8 cellular contexts compared by ENCODE assay signal in genomic region chr19:49590071-49590970, GRCh38. TPM values are rescaled to one million over a fixed set of nuclear protein-coding genes. Genes with fewer than 3 reads are reported as not detected.
DNase-seq lines count a peak whose midpoint lies in the region; ATAC-seq and TF ChIP-seq lines count a peak whose summit lies in the region.

No MANE protein-coding gene starts in this region.

- TF ChIP-seq EP300 in ovary (IDR thresholded peaks at IDR 0.05): no peak

- H3K4me3 ChIP-seq in ovary (peak overlapping the region; percentile 74), thyroid gland (replicated peaks in 1 of 3) (peak overlapping the region; percentile 41 to 75 (median 75))

- CTCF ChIA-PET in HEK293T (lab: Yijun Ruan, JAX): interaction anchor here (0.7 kb wide), 1 partner anchor 114 kb away, joined by 3 read pairs; no protein-coding TSS in a partner anchor

- POLR2A ChIA-PET in HEK293T (lab: Yijun Ruan, JAX): interaction anchor here (0.5 to 4.6 kb wide), 10 partner anchors 10 to 279 kb away, joined by 3 to 61 read pairs (median 3); partner anchors contain the start of genes NOSIP, PRRG2, RRAS and SCAF1
- POLR2A ChIA-PET in activated naive CD8-positive, alpha-beta T cell treated with anti-CD3 and anti-CD28 coated beads, Interleukin-2, amount 10 ng/mL, durations not matched to agents 7 days and 5 days (lab: Charles Lee): interaction anchor here (0.5 to 5.3 kb wide), 18 partner anchors 11 to 279 kb away, joined by 3 to 68 read pairs (median 4); partner anchors contain the start of genes BCL2L12, IRF3, NOSIP and PIH1D1

- H3K27me3 Mint-ChIP-seq in activated naive CD8-positive, alpha-beta T cell treated with anti-CD3 and anti-CD28 coated beads, Interleukin-2, amount 10 ng/mL, durations not matched to agents 7 days and 5 days: peaks cover 4% of the 10 kb centered on the region

- H3K27ac ChIP-seq in ovary (peak overlapping the region; percentile 20 to 75), thyroid gland (peak overlapping the region; percentile 75 to 94 (median 75))

- H3K27ac Mint-ChIP-seq in activated naive CD8-positive, alpha-beta T cell treated with anti-CD3 and anti-CD28 coated beads, Interleukin-2, amount 10 ng/mL, durations not matched to agents 7 days and 5 days: peak overlapping the region; percentile 88

- H3K4me1 Mint-ChIP-seq in activated naive CD8-positive, alpha-beta T cell treated with anti-CD3 and anti-CD28 coated beads, Interleukin-2, amount 10 ng/mL, durations not matched to agents 7 days and 5 days: peaks cover 30% of the 10 kb centered on the region

- H3K4me1 ChIP-seq in ovary (ENCODE audit: insufficient read depth): peaks cover 3% of the 10 kb centered on the region
- H3K4me1 ChIP-seq in thyroid gland: peaks cover 12 to 14% of the 10 kb centered on the region in 2 donors

- intact Hi-C loops in Right ventricle myocardium inferior (cut with DNase I) (loop anchor here (2.0 to 5.0 kb wide), 2 partner anchors 50 to 82 kb away; partner anchors contain the start of gene RRAS), ovary (cut with DNase I) (loop anchor here in 3 of 4 donors (2.0 to 10.0 kb wide), 4 partner anchors 47 to 1856 kb away; partner anchors contain the start of gene ADM5 (in 1 of the 3)), thyroid gland (cut with DNase I) (no loop called here)

- DNase-seq in GM04504 (ENCODE audit: low read depth) (peak; percentile 86), HEK293T (ENCODE audit: extremely low spot score) (peak; percentile 95), NCI-H1092 treated with DMSO at 0.1 percent for 48 hours (lab: John Stamatoyannopoulos, UW) (peak; percentile 86), SKM-1 treated with dmso at 0.1 percent for 144 hours (lab: John Stamatoyannopoulos, UW; ENCODE audit: unreplicated experiment) (peak; percentile 83), Right ventricle myocardium inferior (ENCODE audit: missing footprints) (peak; percentile 98), ovary (peak; percentile 90 to 93 (median 91)), thyroid gland (peak; percentile 97 to 98)
- DNase-seq in activated naive CD8-positive, alpha-beta T cell treated with anti-CD3 and anti-CD28 coated beads, Interleukin-2, amount 10 ng/mL, durations not matched to agents 7 days and 5 days: peak; percentile 97

- H3K36me3 ChIP-seq in ovary (no peaks in the 10 kb centered on the region), thyroid gland (peaks cover 11% of the 10 kb centered on the region in 2 donors)

- TF ChIP-seq POLR2A in ovary (IDR thresholded peaks at IDR 0.05) (no peak), thyroid gland (IDR thresholded peaks at IDR 0.05) (peak in 1 of 2 donors; percentile 75)

- ATAC-seq in activated naive CD8-positive, alpha-beta T cell treated with anti-CD3 and anti-CD28 coated beads, Interleukin-2, amount 10 ng/mL, durations not matched to agents 7 days and 5 days (ENCODE audit: low read depth): peak; percentile 85
- peak; percentile 89 for ATAC-seq in Right ventricle myocardium inferior

- WGBS in ovary, 3 donors: 0% methylated on average over 56 to 58 of the region's 58 CpGs
- WGBS in thyroid gland, 2 donors: 0% methylated on average over 28 to 39 of the region's 58 CpGs

- H3K9me3 Mint-ChIP-seq in activated naive CD8-positive, alpha-beta T cell treated with anti-CD3 and anti-CD28 coated beads, Interleukin-2, amount 10 ng/mL, durations not matched to agents 7 days and 5 days: no peaks in the 10 kb centered on the region

- peak overlapping the region; percentile 91 for H3K4me3 Mint-ChIP-seq in activated naive CD8-positive, alpha-beta T cell treated with anti-CD3 and anti-CD28 coated beads, Interleukin-2, amount 10 ng/mL, durations not matched to agents 7 days and 5 days

- H3K36me3 Mint-ChIP-seq in activated naive CD8-positive, alpha-beta T cell treated with anti-CD3 and anti-CD28 coated beads, Interleukin-2, amount 10 ng/mL, durations not matched to agents 7 days and 5 days: peaks cover 10% of the 10 kb centered on the region

- TF ChIP-seq CTCF in ovary (IDR thresholded peaks at IDR 0.05) (peak in 1 of 3 donors; percentile 9), thyroid gland (IDR thresholded peaks at IDR 0.05) (peak in 1 of 6 experiments; percentile 4)

- H3K9me3 ChIP-seq in ovary (peaks cover 0 to 3% of the 10 kb centered on the region in 2 donors), thyroid gland (no peaks in the 10 kb centered on the region)

- H3K27me3 ChIP-seq in ovary (no peaks in the 10 kb centered on the region), thyroid gland (no peaks in the 10 kb centered on the region)

TF ChIP-seq in HEK293T, 16 proteins besides CTCF, POLR2A, EP300 and RAD21:
- TF ChIP-seq L3MBTL2 (conservative IDR thresholded peaks at IDR 0.05) (peak; percentile 47), FOXK2 (IDR thresholded peaks at IDR 0.05) (no peak), FOXM1 (IDR thresholded peaks at IDR 0.05; ENCODE audit: borderline replicate concordance) (no peak), BHLHE40 (IDR thresholded peaks at IDR 0.05; ENCODE audit: borderline replicate concordance) (no peak)

RNA-seq across cellular contexts. Expression of gene PRR12, which starts 0.7 kb away (rescaled TPM):
- 10 to 100 TPM; 49.7 TPM for total RNA-seq in activated naive CD8-positive, alpha-beta T cell treated with anti-CD3 and anti-CD28 coated beads, Interleukin-2, amount 10 ng/mL, durations not matched to agents 7 days and 5 days
- total RNA-seq in Right ventricle myocardium inferior (14.5 TPM), ovary (10 to 100 TPM in 5 of 7 donors, 1 to 10 TPM in 2; 8.1 to 44.1 (median 31.8) TPM), thyroid gland (10 to 100 TPM in 3 of 4 donors, 1 to 10 TPM in 1; 7.3 to 15.6 (median 12.4) TPM)
- polyA plus RNA-seq in ovary: 10 to 100 TPM in 1 of 2 donors, 1 to 10 TPM in 1; 2.8 to 22.8 TPM

RNA-seq across cellular contexts. Expression of gene PRRG2, which starts 9.2 kb away (rescaled TPM):
- total RNA-seq in activated naive CD8-positive, alpha-beta T cell treated with anti-CD3 and anti-CD28 coated beads, Interleukin-2, amount 10 ng/mL, durations not matched to agents 7 days and 5 days: 1 to 10 TPM; 1.5 to 2.3 TPM
- total RNA-seq in Right ventricle myocardium inferior (0.76 TPM), ovary (1 to 10 TPM in 3 of 7 donors, under 1 TPM in 1, not detected in 3; 0.77 to 4.0 (median 1.6) TPM), thyroid gland (10 to 100 TPM in 3 of 4 donors, 1 to 10 TPM in 1; 8.9 to 29.6 (median 25.0) TPM)
- under 1 TPM; 0.65 to 0.75 TPM for polyA plus RNA-seq in ovary

RNA-seq across cellular contexts. Expression of gene NOSIP, which starts 10.0 kb away (rescaled TPM):
- total RNA-seq in activated naive CD8-positive, alpha-beta T cell treated with anti-CD3 and anti-CD28 coated beads, Interleukin-2, amount 10 ng/mL, durations not matched to agents 7 days and 5 days: 100 to 1,000 TPM; 122 to 125 TPM
- total RNA-seq in Right ventricle myocardium inferior (49.6 TPM), ovary (10 to 100 TPM; 44.8 to 70.1 (median 58.7) TPM), thyroid gland (10 to 100 TPM; 46.1 to 94.6 (median 64.7) TPM)
- 10 to 100 TPM; 31.0 to 65.0 TPM for polyA plus RNA-seq in ovary

RNA-seq across cellular contexts. Expression of gene RRAS, which starts 49.6 kb away (rescaled TPM):
- total RNA-seq in activated naive CD8-positive, alpha-beta T cell treated with anti-CD3 and anti-CD28 coated beads, Interleukin-2, amount 10 ng/mL, durations not matched to agents 7 days and 5 days: 10 to 100 TPM; 12.3 to 14.9 TPM
- total RNA-seq in Right ventricle myocardium inferior: 120 TPM
- total RNA-seq in ovary: 10 to 100 TPM; 28.7 to 62.8 (median 37.6) TPM
- 10 to 100 TPM; 24.2 to 63.4 TPM for polyA plus RNA-seq in ovary
- 10 to 100 TPM; 24.0 to 44.5 (median 28.8) TPM for total RNA-seq in thyroid gland

RNA-seq across cellular contexts. Expression of gene SCAF1, which starts 51.7 kb away (rescaled TPM):
- total RNA-seq in activated naive CD8-positive, alpha-beta T cell treated with anti-CD3 and anti-CD28 coated beads, Interleukin-2, amount 10 ng/mL, durations not matched to agents 7 days and 5 days: 10 to 100 TPM; 64.7 to 66.9 TPM
- total RNA-seq in Right ventricle myocardium inferior: 42.5 TPM
- 10 to 100 TPM; 14.9 to 94.6 (median 68.8) TPM for total RNA-seq in ovary
- polyA plus RNA-seq in ovary: 10 to 100 TPM in 1 of 2 donors, 1 to 10 TPM in 1; 3.3 to 29.1 TPM
- 10 to 100 TPM; 17.5 to 38.4 (median 25.8) TPM for total RNA-seq in thyroid gland

Comparison
In these comparisons a context has a peak if more than half of its experiments do, and no peak if none do; other contexts are left out.
1. Peak in every context shown above with its lines: DNase-seq, ATAC-seq, H3K4me3 ChIP-seq and H3K27ac ChIP-seq.